In the genomic region with DNA sequence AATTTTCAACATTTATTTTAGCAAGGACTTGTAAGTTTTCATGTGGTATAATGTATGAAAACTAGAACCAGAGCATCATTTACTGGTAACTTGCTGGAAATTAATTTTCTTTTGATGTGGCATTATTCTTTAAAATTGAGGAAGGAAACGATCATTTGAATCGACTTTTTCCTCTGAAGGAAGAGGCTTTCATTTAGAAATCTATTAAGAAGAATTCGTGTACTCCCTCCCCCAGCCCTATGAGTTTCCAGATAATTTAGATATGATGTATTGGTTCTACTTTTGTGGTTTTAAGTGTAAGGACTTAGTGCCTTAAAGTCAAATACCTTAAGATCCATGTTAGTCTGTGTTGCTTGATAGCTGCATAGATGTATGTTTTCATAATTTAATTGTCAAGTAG, we compare ENCODE assay signal across 21 cellular contexts. TPM values are rescaled to one million over a fixed set of nuclear protein-coding genes. Genes with fewer than 3 reads are reported as not detected.
DNase-seq lines count a peak whose midpoint lies in the region; ATAC-seq, FAIRE-seq and TF ChIP-seq lines count a peak whose summit lies in the region.
"Had no signal": no experiment of that assay in that cellular context is flagged by ENCODE, and none has a peak within 500 bp of the region (broad histone marks: within the 10 kb centered on the region; RNA-seq: fewer than 3 reads in every experiment).

No MANE protein-coding gene starts in this region.

- no peaks in the 10 kb centered on the region for H3K9me3 ChIP-seq in CD8-positive, alpha-beta memory T cell (ENCODE audit: low read length)
- no peaks in the 10 kb centered on the region for H3K9me3 ChIP-seq in HepG2 (ENCODE audit: low read length)

- no peak overlapping the region for H3K4me3 ChIP-seq in CD8-positive, alpha-beta memory T cell (ENCODE audit: low read length)
- H3K4me3 ChIP-seq in HepG2 (replicated peaks in 1 of 3; ENCODE audit: insufficient read depth in 1 of 3, low read depth in 2 of 3, low read length in 3 of 3): no peak overlapping the region
- H3K4me3 ChIP-seq: hepatocyte had no signal

- ATAC-seq in activated CD8-positive, alpha-beta T cell treated with anti-CD3 and anti-CD28 coated beads, Interleukin-2, amount 10 ng/mL, durations not matched to agents 7 days and 5 days: no peak
- no peak for ATAC-seq in natural killer cell
- ATAC-seq in HepG2: no peak
- ATAC-seq: PC-3, sciatic nerve, SK-N-SH treated with all-trans-retinoic acid at 6 μM for 48 hours had no signal

- no peak for TF ChIP-seq RAD21 in HepG2 (CRISPR knock-in tag; IDR thresholded peaks at IDR 0.05)

- in situ Hi-C loops in HepG2 (cut with HindIII; ENCODE audit: extremely low pct_ligation_motif_present, low pct_unique_long_range_greater_than_20kb): no loop called here

- BruUV-seq in HepG2 (replicated peaks; lab: Mats Ljungman, UMichigan): no TSS peak

- H2AFZ ChIP-seq in HepG2 (ENCODE audit: low read length): no peak overlapping the region
- H2AFZ ChIP-seq: hepatocyte had no signal

- peaks cover 54 to 94% (median 73%) of the 10 kb centered on the region in 3 donors for H3K4me1 Mint-ChIP-seq in CD8-positive, alpha-beta memory T cell
- H3K4me1 Mint-ChIP-seq in activated CD8-positive, alpha-beta T cell treated with anti-CD3 and anti-CD28 coated beads, Interleukin-2, amount 10 ng/mL, durations not matched to agents 7 days and 5 days (ENCODE audit: low read depth): peaks cover 68% of the 10 kb centered on the region
- peaks cover 44 to 47% of the 10 kb centered on the region in 2 donors for H3K4me1 Mint-ChIP-seq in natural killer cell

- H3K27ac Mint-ChIP-seq in CD8-positive, alpha-beta memory T cell: peak overlapping the region; percentile 14 to 100 (median 100)
- peak overlapping the region; percentile 21 for H3K27ac Mint-ChIP-seq in activated CD8-positive, alpha-beta T cell treated with anti-CD3 and anti-CD28 coated beads, Interleukin-2, amount 10 ng/mL, durations not matched to agents 7 days and 5 days
- peak overlapping the region; percentile 100 for H3K27ac Mint-ChIP-seq in natural killer cell
- H3K27ac Mint-ChIP-seq: endodermal cell had no signal

- peaks cover 50% of the 10 kb centered on the region for H3K4me1 ChIP-seq in CD8-positive, alpha-beta memory T cell (ENCODE audit: insufficient read depth, low read length)
- peaks cover 32% of the 10 kb centered on the region for H3K4me1 ChIP-seq in HepG2 (ENCODE audit: insufficient read depth, low read length)

- intact Hi-C loops in natural killer cell (cut with micrococcal nuclease): loop anchor here (5.0 kb wide), 1 partner anchor 514 kb away; no protein-coding TSS in a partner anchor
- intact Hi-C loops in HepG2 (cut with micrococcal nuclease; ENCODE audit: unreplicated experiment): loop anchor here (5.0 to 10.0 kb wide), 3 partner anchors 34 to 168 kb away; no protein-coding TSS in a partner anchor

- no peak for TF ChIP-seq CTCF in natural killer cell (IDR thresholded peaks at IDR 0.05)
- no peak for TF ChIP-seq CTCF in HepG2 (CRISPR knock-in tag; IDR thresholded peaks at IDR 0.05)

- H4K20me1 ChIP-seq in HepG2 (ENCODE audit: insufficient read depth, low read length): no peaks in the 10 kb centered on the region

- TF ChIP-seq EP300 in HepG2 (IDR thresholded peaks at IDR 0.05; ENCODE audit: low read depth in 2 of 2, low read length in 2 of 2): no peak
- no peak for TF ChIP-seq EP300 in HepG2 (CRISPR knock-in tag; IDR thresholded peaks at IDR 0.05; ENCODE audit: borderline replicate concordance)

- 79% methylated on average over 3 of the region's 3 CpGs for WGBS in HepG2 (ENCODE audit: low lambda C conversion rate)

- H3K9me3 Mint-ChIP-seq in CD8-positive, alpha-beta memory T cell: peaks cover 0 to 4% (median 2%) of the 10 kb centered on the region in 5 donors
- H3K9me3 Mint-ChIP-seq in activated CD8-positive, alpha-beta T cell treated with anti-CD3 and anti-CD28 coated beads, Interleukin-2, amount 10 ng/mL, durations not matched to agents 7 days and 5 days (ENCODE audit: insufficient read depth): no peaks in the 10 kb centered on the region
- H3K9me3 Mint-ChIP-seq in natural killer cell: no peaks in the 10 kb centered on the region
- H3K9me3 Mint-ChIP-seq: endodermal cell, mesothelial cell of epicardium had no signal

- DNase-seq in activated CD4-positive, alpha-beta T cell treated with anti-CD3 and anti-CD28 coated beads for 4 hours: peak; percentile 21 to 27
- DNase-seq in activated CD4-positive, alpha-beta T cell treated with anti-CD3 and anti-CD28 coated beads, Interleukin-2, amount 50 U/mL, for 4 hours: no peak
- peak in 1 of 5 donors; percentile 7 for DNase-seq in CD8-positive, alpha-beta memory T cell
- no peak for DNase-seq in activated CD8-positive, alpha-beta T cell treated with anti-CD3 and anti-CD28 coated beads, Interleukin-2, amount 10 ng/mL, durations not matched to agents 7 days and 5 days
- no peak for DNase-seq in natural killer cell
- no peak for DNase-seq in mesenteric fat pad (ENCODE audit: low spot score)
- DNase-seq in HepG2 (ENCODE audit: low spot score): no peak
- no peak for DNase-seq in DMS153 treated with DMSO at 0.1 percent for 48 hours (lab: John Stamatoyannopoulos, UW; ENCODE audit: unreplicated experiment)
- DNase-seq: cerebellar nuclear complex, EL, endodermal cell, NCI-H2029, NCI-H524 treated with DMSO at 0.1 percent for 48 hours, PC-3, trophoblast cell had no signal

- CTCF ChIA-PET in CD8-positive, alpha-beta memory T cell (lab: Charles Lee): no interaction called here
- CTCF ChIA-PET in activated CD8-positive, alpha-beta T cell treated with anti-CD3 and anti-CD28 coated beads, Interleukin-2, amount 10 ng/mL, durations not matched to agents 7 days and 5 days (lab: Charles Lee): no interaction called here
- CTCF ChIA-PET in HepG2 (lab: Yijun Ruan, JAX; ENCODE audit: low intra/inter-chr PET ratio, low total read pairs): no interaction called here

- peaks cover 4 to 13% of the 10 kb centered on the region in 2 donors for H3K27me3 Mint-ChIP-seq in CD8-positive, alpha-beta memory T cell
- peaks cover 2% of the 10 kb centered on the region for H3K27me3 Mint-ChIP-seq in activated CD8-positive, alpha-beta T cell treated with anti-CD3 and anti-CD28 coated beads, Interleukin-2, amount 10 ng/mL, durations not matched to agents 7 days and 5 days (ENCODE audit: low read depth)
- H3K27me3 Mint-ChIP-seq in natural killer cell (ENCODE audit: low read depth in 2 of 2): peaks cover 0 to 4% of the 10 kb centered on the region in 2 donors

- TF ChIP-seq POLR2A in HepG2 (IDR thresholded peaks at IDR 0.05; ENCODE audit: insufficient read depth in 1 of 2, low read depth in 2 of 2, low read length in 2 of 2): no peak

- no peak overlapping the region for H3K4me2 ChIP-seq in HepG2 (ENCODE audit: low read depth, low read length)
- H3K4me2 ChIP-seq: hepatocyte had no signal

- FAIRE-seq in HepG2 (lab: Jason Lieb, UNC): no peak
- FAIRE-seq: A204.1, TTC549 had no signal

- H3K36me3 ChIP-seq in CD8-positive, alpha-beta memory T cell (ENCODE audit: insufficient read depth, low read length): no peaks in the 10 kb centered on the region
- H3K36me3 ChIP-seq in HepG2 (replicated peaks in 1 of 2; ENCODE audit: control insufficient read depth in 1 of 2, insufficient read depth in 2 of 2, low read length in 2 of 2): peaks cover 7 to 29% of the 10 kb centered on the region in 2 experiments

- H3K27ac ChIP-seq in CD8-positive, alpha-beta memory T cell (ENCODE audit: low read depth, low read length): no peak overlapping the region
- no peak overlapping the region for H3K27ac ChIP-seq in HepG2 (ENCODE audit: extremely low read length, insufficient read depth, low read length)
- H3K27ac ChIP-seq: hepatocyte had no signal

- POLR2A ChIA-PET in CD8-positive, alpha-beta memory T cell (lab: Charles Lee): no interaction called here
- POLR2A ChIA-PET in activated CD8-positive, alpha-beta T cell treated with anti-CD3 and anti-CD28 coated beads, Interleukin-2, amount 10 ng/mL, durations not matched to agents 7 days and 5 days (lab: Charles Lee): no interaction called here
- POLR2A ChIA-PET in HepG2 (lab: Yijun Ruan, JAX): no interaction called here

- H3K4me3 Mint-ChIP-seq in CD8-positive, alpha-beta memory T cell: peak overlapping the region in 1 of 7 donors; percentile 22
- peak overlapping the region; percentile 6 for H3K4me3 Mint-ChIP-seq in activated CD8-positive, alpha-beta T cell treated with anti-CD3 and anti-CD28 coated beads, Interleukin-2, amount 10 ng/mL, durations not matched to agents 7 days and 5 days
- H3K4me3 Mint-ChIP-seq in natural killer cell: no peak overlapping the region
- H3K4me3 Mint-ChIP-seq: endodermal cell, mesothelial cell of epicardium had no signal

- peaks cover 25% of the 10 kb centered on the region for H3K79me2 ChIP-seq in HepG2 (ENCODE audit: insufficient read depth, low read length)

- H3K27me3 ChIP-seq in CD8-positive, alpha-beta memory T cell (ENCODE audit: insufficient read depth, low read length, poor library complexity, severe bottlenecking): no peaks in the 10 kb centered on the region
- H3K27me3 ChIP-seq in HepG2 (ENCODE audit: control insufficient read depth in 1 of 2, insufficient read depth in 2 of 2, low read length in 2 of 2): no peaks in the 10 kb centered on the region; a peak in 1 of 5 replicates
- H3K27me3 ChIP-seq: hepatocyte had no signal

- peaks cover 19 to 55% (median 24%) of the 10 kb centered on the region in 3 donors for H3K36me3 Mint-ChIP-seq in CD8-positive, alpha-beta memory T cell
- H3K36me3 Mint-ChIP-seq in activated CD8-positive, alpha-beta T cell treated with anti-CD3 and anti-CD28 coated beads, Interleukin-2, amount 10 ng/mL, durations not matched to agents 7 days and 5 days (ENCODE audit: low read depth): peaks cover 48% of the 10 kb centered on the region
- peaks cover 6% of the 10 kb centered on the region for H3K36me3 Mint-ChIP-seq in natural killer cell

- H3K9ac ChIP-seq in HepG2 (ENCODE audit: insufficient read depth, low read depth, low read length): no peak overlapping the region

RNA-seq across cellular contexts. Expression of gene BABAM2, which starts 2.5 kb away (rescaled TPM):
- total RNA-seq in CD8-positive, alpha-beta memory T cell: 10 to 100 TPM; 59.4 to 65.6 TPM
- 66.7 TPM for polyA plus RNA-seq in CD8-positive, alpha-beta memory T cell
- total RNA-seq in activated CD8-positive, alpha-beta T cell treated with anti-CD3 and anti-CD28 coated beads, Interleukin-2, amount 10 ng/mL, durations not matched to agents 7 days and 5 days: 10 to 100 TPM; 47.0 to 49.0 TPM
- 10 to 100 TPM; 54.6 to 66.1 (median 59.5) TPM for total RNA-seq in natural killer cell
- total RNA-seq in mesenteric fat pad: 36.0 TPM
- total RNA-seq in HepG2 (2016; rRNA removed; fragmentation: Illumina TruSeq; extraction: Trizol): 24.9 and 34.8 TPM in 2 replicates
- total RNA-seq in HepG2 (2016; cell fraction: cytosol; rRNA removed; fragmentation: Illumina TruSeq; extraction: Trizol; ENCODE audit: low read depth): 8.2 and 8.5 TPM in 2 replicates
- 26.2 and 31.2 TPM in 2 replicates for total RNA-seq in HepG2 (2016; cell fraction: insoluble cytoplasmic fraction; rRNA removed; fragmentation: Illumina TruSeq; extraction: Trizol)
- total RNA-seq in HepG2 (2016; cell fraction: membrane; rRNA removed; fragmentation: Illumina TruSeq; extraction: Trizol): 13.7 and 14.1 TPM in 2 replicates
- total RNA-seq in HepG2 (2016; cell fraction: nucleus; rRNA removed; fragmentation: Illumina TruSeq; extraction: Trizol): 33.5 and 34.7 TPM in 2 replicates
- 28.0 and 28.3 TPM in 2 replicates for polyA plus RNA-seq in HepG2 (2011; rRNA removed)
- 18.3 and 23.5 TPM in 2 replicates for polyA plus RNA-seq in HepG2 (2011; cell fraction: cytosol; rRNA removed)
- 14.1 and 17.0 TPM in 2 replicates for polyA plus RNA-seq in HepG2 (2011; cell fraction: nucleus; rRNA removed)
- polyA plus RNA-seq in HepG2 (2012): 23.1 and 32.2 TPM in 2 replicates
- polyA plus RNA-seq in HepG2 (2016; cell fraction: cytosol; fragmentation: Illumina TruSeq; extraction: Trizol; ENCODE audit: low read depth): 11.4 and 14.0 TPM in 2 replicates
- 49.9 and 58.4 TPM in 2 replicates for polyA plus RNA-seq in HepG2 (2016; cell fraction: insoluble cytoplasmic fraction; fragmentation: Illumina TruSeq; extraction: Trizol; ENCODE audit: low read depth)
- 17.1 and 19.7 TPM in 2 replicates for polyA plus RNA-seq in HepG2 (2016; cell fraction: membrane; fragmentation: Illumina TruSeq; extraction: Trizol; ENCODE audit: low read depth)
- polyA plus RNA-seq in HepG2 (2016; cell fraction: nucleus; fragmentation: Illumina TruSeq; extraction: Trizol; ENCODE audit: insufficient read depth, low read depth): 22.3 and 23.0 TPM in 2 replicates
- 22.8 and 28.8 TPM in 2 replicates for polyA minus RNA-seq in HepG2 (2011; rRNA and poly(A)+ RNA removed; ENCODE audit: low replicate concordance)
- 18.5 and 21.5 TPM in 2 replicates for polyA minus RNA-seq in HepG2 (2011; cell fraction: cytosol; rRNA and poly(A)+ RNA removed)
- 132 and 154 TPM in 2 replicates for polyA minus RNA-seq in HepG2 (2011; cell fraction: nucleus; rRNA and poly(A)+ RNA removed)

RNA-seq across cellular contexts. Expression of gene RBKS, which starts 2.8 kb away (rescaled TPM):
- 1 to 10 TPM; 2.1 to 2.9 TPM for total RNA-seq in CD8-positive, alpha-beta memory T cell
- 4.7 TPM for polyA plus RNA-seq in CD8-positive, alpha-beta memory T cell
- 1 to 10 TPM; 1.5 to 1.6 TPM for total RNA-seq in activated CD8-positive, alpha-beta T cell treated with anti-CD3 and anti-CD28 coated beads, Interleukin-2, amount 10 ng/mL, durations not matched to agents 7 days and 5 days
- 10 to 100 TPM; 11.5 to 20.9 (median 12.8) TPM for total RNA-seq in natural killer cell
- 6.5 TPM for total RNA-seq in mesenteric fat pad
- total RNA-seq in HepG2 (2016; rRNA removed; fragmentation: Illumina TruSeq; extraction: Trizol): 7.7 and 11.7 TPM in 2 replicates
- 1.8 and 2.4 TPM in 2 replicates for total RNA-seq in HepG2 (2016; cell fraction: cytosol; rRNA removed; fragmentation: Illumina TruSeq; extraction: Trizol; ENCODE audit: low read depth)
- 8.0 and 11.5 TPM in 2 replicates for total RNA-seq in HepG2 (2016; cell fraction: insoluble cytoplasmic fraction; rRNA removed; fragmentation: Illumina TruSeq; extraction: Trizol)
- total RNA-seq in HepG2 (2016; cell fraction: membrane; rRNA removed; fragmentation: Illumina TruSeq; extraction: Trizol): 2.9 and 3.2 TPM in 2 replicates
- total RNA-seq in HepG2 (2016; cell fraction: nucleus; rRNA removed; fragmentation: Illumina TruSeq; extraction: Trizol): 3.7 and 4.5 TPM in 2 replicates
- 7.8 and 8.3 TPM in 2 replicates for polyA plus RNA-seq in HepG2 (2011; rRNA removed)
- 7.5 and 9.2 TPM in 2 replicates for polyA plus RNA-seq in HepG2 (2011; cell fraction: cytosol; rRNA removed)
- polyA plus RNA-seq in HepG2 (2011; cell fraction: nucleus; rRNA removed): 1.4 and 2.0 TPM in 2 replicates
- polyA plus RNA-seq in HepG2 (2012): 4.9 and 12.6 TPM in 2 replicates
- 1.8 and 2.2 TPM in 2 replicates for polyA plus RNA-seq in HepG2 (2016; cell fraction: cytosol; fragmentation: Illumina TruSeq; extraction: Trizol; ENCODE audit: low read depth)
- 10.1 and 10.5 TPM in 2 replicates for polyA plus RNA-seq in HepG2 (2016; cell fraction: insoluble cytoplasmic fraction; fragmentation: Illumina TruSeq; extraction: Trizol; ENCODE audit: low read depth)
- 2.2 and 2.3 TPM in 2 replicates for polyA plus RNA-seq in HepG2 (2016; cell fraction: membrane; fragmentation: Illumina TruSeq; extraction: Trizol; ENCODE audit: low read depth)
- 2.4 and 3.5 TPM in 2 replicates for polyA plus RNA-seq in HepG2 (2016; cell fraction: nucleus; fragmentation: Illumina TruSeq; extraction: Trizol; ENCODE audit: insufficient read depth, low read depth)
- polyA minus RNA-seq in HepG2 (2011; rRNA and poly(A)+ RNA removed; ENCODE audit: low replicate concordance): 1.0 and 4.2 TPM in 2 replicates
- 2.5 and 3.7 TPM in 2 replicates for polyA minus RNA-seq in HepG2 (2011; cell fraction: cytosol; rRNA and poly(A)+ RNA removed)
- 7.6 and 9.3 TPM in 2 replicates for polyA minus RNA-seq in HepG2 (2011; cell fraction: nucleus; rRNA and poly(A)+ RNA removed)

Comparison
In these comparisons a context has a peak if more than half of its experiments do, and no peak if none do; other contexts are left out.
1. DNase-seq: peak in activated CD4-positive, alpha-beta T cell treated with anti-CD3 and anti-CD28 coated beads for 4 hours (2 of 2); none in activated CD4-positive, alpha-beta T cell treated with anti-CD3 and anti-CD28 coated beads, Interleukin-2, amount 50 U/mL, for 4 hours (0 of 2), activated CD8-positive, alpha-beta T cell treated with anti-CD3 and anti-CD28 coated beads, Interleukin-2, amount 10 ng/mL, durations not matched to agents 7 days and 5 days (single experiment), natural killer cell (single experiment), mesenteric fat pad (single experiment), HepG2 (single experiment) and DMS153 treated with DMSO at 0.1 percent for 48 hours (single experiment).
2. H3K27ac Mint-ChIP-seq: peak in every context shown above with its lines; median percentile 100 in CD8-positive, alpha-beta memory T cell; 100 in natural killer cell; 21 in activated CD8-positive, alpha-beta T cell treated with anti-CD3 and anti-CD28 coated beads, Interleukin-2, amount 10 ng/mL, durations not matched to agents 7 days and 5 days.